Comparison of ENCODE assay signal across 1 cellular context in the genomic region with DNA sequence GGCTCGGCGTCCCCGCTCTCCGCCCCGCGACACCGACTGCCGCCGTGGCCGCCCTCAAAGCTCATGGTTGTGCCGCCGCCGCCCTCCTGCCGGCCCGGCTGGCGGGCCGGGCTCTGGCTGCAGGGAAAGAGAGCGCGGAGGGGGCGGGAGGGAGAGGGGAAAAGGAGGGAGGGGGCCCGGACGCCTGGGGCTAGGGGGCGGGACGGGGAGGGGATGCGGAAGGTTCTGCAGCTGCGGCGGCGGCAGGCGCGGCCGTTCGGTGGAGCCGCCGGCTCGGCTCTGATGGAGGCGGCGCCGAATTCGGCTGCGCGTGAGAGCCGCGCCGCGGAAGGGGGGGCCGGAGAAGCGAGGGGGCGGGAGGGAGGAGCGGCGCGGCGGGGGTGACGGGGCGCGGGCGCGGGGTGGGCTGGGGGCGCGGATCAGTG.
TF ChIP-seq lines count a peak whose summit lies in the region.

A gene with protein sequence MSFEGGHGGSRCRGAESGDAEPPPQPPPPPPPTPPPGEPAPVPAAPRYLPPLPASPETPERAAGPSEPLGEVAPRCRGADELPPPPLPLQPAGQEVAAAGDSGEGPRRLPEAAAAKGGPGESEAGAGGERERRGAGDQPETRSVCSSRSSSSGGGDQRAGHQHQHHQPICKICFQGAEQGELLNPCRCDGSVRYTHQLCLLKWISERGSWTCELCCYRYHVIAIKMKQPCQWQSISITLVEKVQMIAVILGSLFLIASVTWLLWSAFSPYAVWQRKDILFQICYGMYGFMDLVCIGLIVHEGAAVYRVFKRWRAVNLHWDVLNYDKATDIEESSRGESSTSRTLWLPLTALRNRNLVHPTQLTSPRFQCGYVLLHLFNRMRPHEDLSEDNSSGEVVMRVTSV (minus strand): TSS at position 281 of the 425 bp plus-strand sequence. CDS start 216 bp downstream, at position 65.

TF ChIP-seq in WTC11, 78 proteins besides CTCF, POLR2A, EP300 and RAD21 (continued from another document):
- TF ChIP-seq, protein P1, sequence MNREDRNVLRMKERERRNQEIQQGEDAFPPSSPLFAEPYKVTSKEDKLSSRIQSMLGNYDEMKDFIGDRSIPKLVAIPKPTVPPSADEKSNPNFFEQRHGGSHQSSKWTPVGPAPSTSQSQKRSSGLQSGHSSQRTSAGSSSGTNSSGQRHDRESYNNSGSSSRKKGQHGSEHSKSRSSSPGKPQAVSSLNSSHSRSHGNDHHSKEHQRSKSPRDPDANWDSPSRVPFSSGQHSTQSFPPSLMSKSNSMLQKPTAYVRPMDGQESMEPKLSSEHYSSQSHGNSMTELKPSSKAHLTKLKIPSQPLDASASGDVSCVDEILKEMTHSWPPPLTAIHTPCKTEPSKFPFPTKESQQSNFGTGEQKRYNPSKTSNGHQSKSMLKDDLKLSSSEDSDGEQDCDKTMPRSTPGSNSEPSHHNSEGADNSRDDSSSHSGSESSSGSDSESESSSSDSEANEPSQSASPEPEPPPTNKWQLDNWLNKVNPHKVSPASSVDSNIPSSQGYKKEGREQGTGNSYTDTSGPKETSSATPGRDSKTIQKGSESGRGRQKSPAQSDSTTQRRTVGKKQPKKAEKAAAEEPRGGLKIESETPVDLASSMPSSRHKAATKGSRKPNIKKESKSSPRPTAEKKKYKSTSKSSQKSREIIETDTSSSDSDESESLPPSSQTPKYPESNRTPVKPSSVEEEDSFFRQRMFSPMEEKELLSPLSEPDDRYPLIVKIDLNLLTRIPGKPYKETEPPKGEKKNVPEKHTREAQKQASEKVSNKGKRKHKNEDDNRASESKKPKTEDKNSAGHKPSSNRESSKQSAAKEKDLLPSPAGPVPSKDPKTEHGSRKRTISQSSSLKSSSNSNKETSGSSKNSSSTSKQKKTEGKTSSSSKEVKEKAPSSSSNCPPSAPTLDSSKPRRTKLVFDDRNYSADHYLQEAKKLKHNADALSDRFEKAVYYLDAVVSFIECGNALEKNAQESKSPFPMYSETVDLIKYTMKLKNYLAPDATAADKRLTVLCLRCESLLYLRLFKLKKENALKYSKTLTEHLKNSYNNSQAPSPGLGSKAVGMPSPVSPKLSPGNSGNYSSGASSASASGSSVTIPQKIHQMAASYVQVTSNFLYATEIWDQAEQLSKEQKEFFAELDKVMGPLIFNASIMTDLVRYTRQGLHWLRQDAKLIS (CRISPR knock-in tag; IDR thresholded peaks at IDR 0.05; ENCODE audit: borderline replicate concordance) = no peak
- TF ChIP-seq MYBL2 (CRISPR knock-in tag; IDR thresholded peaks at IDR 0.05) (no peak), GABPB1 (CRISPR knock-in tag; IDR thresholded peaks at IDR 0.05) (no peak), HMGXB4 (CRISPR knock-in tag; IDR thresholded peaks at IDR 0.05) (no peak), TCF7 (CRISPR knock-in tag; IDR thresholded peaks at IDR 0.05; ENCODE audit: low read depth) (no peak), FOXK1 (CRISPR knock-in tag; IDR thresholded peaks at IDR 0.05) (no peak)
TF ChIP-seq in WTC11: peak in this region for 0.
